ENCODE assay signal across 11 cellular contexts in the genomic region with DNA sequence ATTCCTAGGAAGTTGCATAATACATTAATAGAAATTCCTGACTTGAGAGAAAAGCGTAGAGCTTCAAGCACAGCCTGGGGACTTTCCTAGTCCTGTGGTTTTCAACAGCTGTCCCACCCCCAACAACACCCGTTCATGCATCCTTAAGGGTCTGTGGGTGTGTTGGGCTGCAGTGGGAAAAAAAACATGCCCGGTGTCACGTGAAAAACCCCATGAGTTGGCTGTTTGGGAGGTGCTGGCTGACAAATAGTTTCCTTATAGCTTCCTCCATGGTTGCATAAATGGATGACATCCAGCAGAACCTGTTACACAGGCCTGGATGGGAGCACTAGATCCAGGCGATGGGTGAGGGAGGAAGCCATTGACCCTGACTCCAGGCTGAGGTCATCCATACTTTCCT. TPM values are rescaled to one million over a fixed set of nuclear protein-coding genes. Genes with fewer than 3 reads are reported as not detected.
DNase-seq lines count a peak whose midpoint lies in the region; FAIRE-seq and TF ChIP-seq lines count a peak whose summit lies in the region.
"Had no signal": no experiment of that assay in that cellular context is flagged by ENCODE, and none has a peak within 500 bp of the region (broad histone marks: within the 10 kb centered on the region; RNA-seq: fewer than 3 reads in every experiment).

No MANE protein-coding gene starts in this region.

- 16% methylated on average over 5 of the region's 5 CpGs for whole genome bisulfite sequencing in prostate gland
- WGBS in testis, 2 donors: 75 to 78% methylated on average over 5 of the region's 5 CpGs

- no peaks in the 10 kb centered on the region for H3K79me2 ChIP-seq in endothelial cell of umbilical vein (ENCODE audit: control insufficient read depth, insufficient read depth, low read length)

- POLR2A ChIA-PET in endothelial cell of umbilical vein (lab: Charles Lee): no interaction called here

- BruUV-seq in endothelial cell of umbilical vein (replicated peaks; lab: Mats Ljungman, UMichigan): no TSS peak

- peaks cover 8% of the 10 kb centered on the region for H3K4me1 Mint-ChIP-seq in mesothelial cell of epicardium

- H3K9me3 Mint-ChIP-seq in mesothelial cell of epicardium: peaks cover 3% of the 10 kb centered on the region

- no peaks in the 10 kb centered on the region for H3K9me1 ChIP-seq in endothelial cell of umbilical vein (replicated peaks; ENCODE audit: control insufficient read depth, extremely low read depth, insufficient read depth, low read length)

- H2AFZ ChIP-seq in endothelial cell of umbilical vein (ENCODE audit: low read depth, low read length): no peak overlapping the region

- no peak for FAIRE-seq in endothelial cell of umbilical vein (lab: Jason Lieb, UNC)
- FAIRE-seq: TTC549 had no signal

- H3K27ac ChIP-seq in C4-2B: peak overlapping the region; percentile 21; the same call in 1 of the 2 replicates
- H3K27ac ChIP-seq in endothelial cell of umbilical vein (ENCODE audit: insufficient read depth, low read depth, low read length): no peak overlapping the region
- H3K27ac ChIP-seq in prostate gland: no peak overlapping the region
- no peak overlapping the region for H3K27ac ChIP-seq in testis
- H3K27ac ChIP-seq: BLaER1 had no signal

- H3K9me3 ChIP-seq in endothelial cell of umbilical vein (replicated peaks; ENCODE audit: control insufficient read depth, insufficient read depth, low read length): no peaks in the 10 kb centered on the region
- no peaks in the 10 kb centered on the region for H3K9me3 ChIP-seq in prostate gland
- H3K9me3 ChIP-seq in testis: no peaks in the 10 kb centered on the region

- TF ChIP-seq POLR2A in endothelial cell of umbilical vein (IDR thresholded peaks at IDR 0.05; ENCODE audit: low read depth, low read length) (no peak), prostate gland (IDR thresholded peaks at IDR 0.05) (no peak), testis (IDR thresholded peaks at IDR 0.05) (no peak)

- H3K27me3 Mint-ChIP-seq in mesothelial cell of epicardium (ENCODE audit: low read depth): no peaks in the 10 kb centered on the region

- TF ChIP-seq CTCF in C4-2B (conservative IDR thresholded peaks at IDR 0.05) (no peak), endothelial cell of umbilical vein (IDR thresholded peaks at IDR 0.05; ENCODE audit: extremely low read depth in 1 of 2, insufficient read depth in 1 of 2, low read depth in 1 of 2, low read length in 2 of 2) (no peak), mesothelial cell of epicardium (IDR thresholded peaks at IDR 0.05; ENCODE audit: unreplicated experiment) (no peak), prostate gland (IDR thresholded peaks at IDR 0.05) (no peak), testis (IDR thresholded peaks at IDR 0.05) (no peak)

- H3K4me1 ChIP-seq in endothelial cell of umbilical vein (ENCODE audit: control insufficient read depth, extremely low read depth, insufficient read depth, low read length): no peaks in the 10 kb centered on the region
- no peaks in the 10 kb centered on the region for H3K4me1 ChIP-seq in prostate gland (replicated peaks)
- no peaks in the 10 kb centered on the region for H3K4me1 ChIP-seq in testis

- H3K36me3 ChIP-seq in endothelial cell of umbilical vein (ENCODE audit: control insufficient read depth in 2 of 2, extremely low read depth in 1 of 2, insufficient read depth in 2 of 2, low read length in 2 of 2) (no peaks in the 10 kb centered on the region), prostate gland (no peaks in the 10 kb centered on the region), testis (ENCODE audit: low read depth, missing control alignments) (no peaks in the 10 kb centered on the region)
- H3K36me3 ChIP-seq: BLaER1 had no signal

- CTCF ChIA-PET in endothelial cell of umbilical vein (lab: Charles Lee): interaction anchor here (1.1 to 2.7 kb wide), 5 partner anchors 13 to 266 kb away, joined by 3 to 14 read pairs (median 4); partner anchors contain the start of gene SLC9A4

- peaks cover 9 to 11% of the 10 kb centered on the region in 2 experiments for H3K27me3 ChIP-seq in endothelial cell of umbilical vein (ENCODE audit: control insufficient read depth in 2 of 2, insufficient read depth in 2 of 2, low read length in 2 of 2)
- no peaks in the 10 kb centered on the region for H3K27me3 ChIP-seq in prostate gland (replicated peaks; ENCODE audit: insufficient read depth)
- no peaks in the 10 kb centered on the region for H3K27me3 ChIP-seq in testis
- H3K27me3 ChIP-seq: BLaER1 had no signal

- no peak overlapping the region for H3K4me3 Mint-ChIP-seq in mesothelial cell of epicardium

- dilution Hi-C loops in endothelial cell of umbilical vein (cut with MboI; ENCODE audit: extremely low pct_ligation_motif_present, low sequenced_read_pairs): loop anchor here (25.0 kb wide), 1 partner anchor 99 kb away; no protein-coding TSS in a partner anchor

- peak overlapping the region; percentile 26 for H3K27ac Mint-ChIP-seq in mesothelial cell of epicardium

- no peak overlapping the region for H3K4me2 ChIP-seq in endothelial cell of umbilical vein (ENCODE audit: insufficient read depth, low read length)
- H3K4me2 ChIP-seq: BLaER1 had no signal

- H4K20me1 ChIP-seq in endothelial cell of umbilical vein (replicated peaks; ENCODE audit: control insufficient read depth, extremely low read depth, insufficient read depth, low read length): no peaks in the 10 kb centered on the region
- H4K20me1 ChIP-seq: BLaER1 had no signal

- no peak overlapping the region for H3K4me3 ChIP-seq in endothelial cell of umbilical vein (replicated peaks in 1 of 3; ENCODE audit: insufficient read depth in 1 of 3, low read depth in 1 of 3, low read length in 3 of 3)
- no peak overlapping the region for H3K4me3 ChIP-seq in prostate gland
- no peak overlapping the region for H3K4me3 ChIP-seq in testis
- H3K4me3 ChIP-seq: BLaER1 had no signal

- H3K36me3 Mint-ChIP-seq in mesothelial cell of epicardium: no peaks in the 10 kb centered on the region

- DNase-seq in NCI-H226 (peak; percentile 83), endothelial cell of umbilical vein (ENCODE audit: low read depth, low spot score) (peak; percentile 4), mesothelial cell of epicardium (ENCODE audit: low spot score in 2 of 2, unreplicated experiment in 2 of 2) (no peak), prostate gland (ENCODE audit: low spot score) (no peak), NCI-H1048 (lab: John Stamatoyannopoulos, UW) (no peak), hepatic stellate cell (ENCODE audit: low spot score) (no peak), testis (no peak)
- DNase-seq: activated T-cell treated with anti-CD3 and anti-CD28 coated beads for 4 hours had no signal

- H3K9ac ChIP-seq in endothelial cell of umbilical vein (replicated peaks; ENCODE audit: extremely low read depth, insufficient read depth, low read length): no peak overlapping the region
- H3K9ac ChIP-seq: BLaER1 had no signal

- intact Hi-C loops in endothelial cell of umbilical vein (cut with micrococcal nuclease) (no loop called here), prostate gland (cut with DNase I) (no loop called here), testis (cut with DNase I; ENCODE audit: low total_unique reads) (no loop called here)

TF ChIP-seq in endothelial cell of umbilical vein, 7 proteins besides CTCF, POLR2A, EP300 and RAD21:
- no peak for TF ChIP-seq POLR2AphosphoS5 (IDR thresholded peaks at IDR 0.05; ENCODE audit: insufficient read depth, low read depth, low read length)
- TF ChIP-seq JUN (IDR thresholded peaks at IDR 0.05; ENCODE audit: borderline replicate concordance, insufficient read depth, insufficient read length, low read depth): no peak
- no peak for TF ChIP-seq EZH2 (IDR thresholded peaks at IDR 0.05; ENCODE audit: borderline replicate concordance, low read depth, low read length, severe bottlenecking)

RNA-seq across cellular contexts. Expression of gene SLC9A4, which starts 15.0 kb away (rescaled TPM):
- 0.07 TPM in 1 of 2 replicates, not detected in the other for total RNA-seq in endothelial cell of umbilical vein
- not detected in 2 replicates for polyA plus RNA-seq in endothelial cell of umbilical vein
- 0.01 TPM in 1 of 2 replicates, not detected in the other for polyA plus RNA-seq in endothelial cell of umbilical vein (2011; cell fraction: cytosol; rRNA removed)
- not detected in 2 replicates for polyA plus RNA-seq in endothelial cell of umbilical vein (2011; cell fraction: nucleus; rRNA removed)
- polyA plus RNA-seq in endothelial cell of umbilical vein (2012): 0.04 TPM in 1 of 2 replicates, not detected in the other
- 0.06 and 0.22 TPM in 2 replicates for polyA minus RNA-seq in endothelial cell of umbilical vein
- polyA minus RNA-seq in endothelial cell of umbilical vein (2011; cell fraction: cytosol; rRNA and poly(A)+ RNA removed): not detected
- 0.24 TPM in 1 of 2 replicates, not detected in the other for polyA minus RNA-seq in endothelial cell of umbilical vein (2011; cell fraction: nucleus; rRNA and poly(A)+ RNA removed)
- total RNA-seq in mesothelial cell of epicardium: 0.07 to 0.11 TPM (median 0.11 TPM) in 3 replicates
- total RNA-seq in prostate gland: not detected
- under 1 TPM; 0.31 to 0.81 TPM for total RNA-seq in testis
- 0.34 TPM for polyA plus RNA-seq in testis (ENCODE audit: insufficient read depth, low read depth, low replicate concordance)

Comparison
In these comparisons a context has a peak if more than half of its experiments do, and no peak if none do; other contexts are left out.
1. DNase-seq: peak in NCI-H226 (single experiment) and endothelial cell of umbilical vein (single experiment); none in mesothelial cell of epicardium (0 of 2), prostate gland (single experiment), NCI-H1048 (single experiment), hepatic stellate cell (single experiment) and testis (single experiment).